ENCODE assay signal across 8 cellular contexts in genomic region chr20:36951977-36952738, GRCh38. TPM values are rescaled to one million over a fixed set of nuclear protein-coding genes. Genes with fewer than 3 reads are reported as not detected.
DNase-seq lines count a peak whose midpoint lies in the region; ATAC-seq and TF ChIP-seq lines count a peak whose summit lies in the region.

No MANE protein-coding gene starts in this region.

- H3K4me3 ChIP-seq in AG09309 (ENCODE audit: control insufficient read depth, low read depth, low read length) (peak overlapping the region; percentile 72), Karpas-422 (ENCODE audit: low read length) (peak overlapping the region; percentile 95), muscle layer of duodenum (ENCODE audit: low read depth in 1 of 2, low read length in 2 of 2) (peak overlapping the region; percentile 78 to 99)

- no peak for ATAC-seq in central memory CD8-positive, alpha-beta T cell (replicated peaks; ENCODE audit: extremely low read depth, poor library complexity, severe bottlenecking)
- no peak for ATAC-seq in GM21526 (IDR thresholded peaks at IDR 0.05; ENCODE audit: low FRiP score, unreplicated experiment)

- TF ChIP-seq CTCF in AG09309 (IDR thresholded peaks at IDR 0.05; ENCODE audit: control insufficient read depth, insufficient read depth, low read depth, low read length, missing control alignments): no peak

- H3K27me3 ChIP-seq in Karpas-422 (ENCODE audit: low read length) (no peaks in the 10 kb centered on the region), muscle layer of duodenum (ENCODE audit: low read depth, low read length) (no peaks in the 10 kb centered on the region)

- DNase-seq in AG09309 (ENCODE audit: low read depth) (no peak), Karpas-422 (no peak), NOMO-1 treated with DMSO at 0.1 percent for 48 hours (lab: John Stamatoyannopoulos, UW; ENCODE audit: unreplicated experiment) (no peak), nucleus accumbens (lab: John Stamatoyannopoulos, UW) (no peak), CD1c-positive myeloid dendritic cell (ENCODE audit: extremely low spot score) (no peak)
- DNase-seq in central memory CD8-positive, alpha-beta T cell (ENCODE audit: low spot score in 2 of 2): no peak

- H3K27ac Mint-ChIP-seq in central memory CD8-positive, alpha-beta T cell (ENCODE audit: low read depth): peak overlapping the region; percentile 99

- H3K9me3 Mint-ChIP-seq in central memory CD8-positive, alpha-beta T cell: no peaks in the 10 kb centered on the region

- H3K4me1 ChIP-seq in Karpas-422 (ENCODE audit: low read length): peaks cover 25% of the 10 kb centered on the region
- peaks cover 9 to 20% of the 10 kb centered on the region in 2 donors for H3K4me1 ChIP-seq in muscle layer of duodenum (ENCODE audit: control insufficient read depth in 1 of 2, insufficient read depth in 2 of 2, low read length in 2 of 2)

- H3K27me3 Mint-ChIP-seq in central memory CD8-positive, alpha-beta T cell: no peaks in the 10 kb centered on the region

- peak overlapping the region; percentile 89 for H3K9ac ChIP-seq in Karpas-422 (ENCODE audit: low read length)

- peak overlapping the region; percentile 86 for H3K4me3 Mint-ChIP-seq in central memory CD8-positive, alpha-beta T cell

- H3K4me1 Mint-ChIP-seq in central memory CD8-positive, alpha-beta T cell: peaks cover 35% of the 10 kb centered on the region

- H3K4me2 ChIP-seq in Karpas-422 (ENCODE audit: low read depth, low read length, poor library complexity, severe bottlenecking): peak overlapping the region; percentile 80

- H2AFZ ChIP-seq in Karpas-422 (ENCODE audit: low read length): peak overlapping the region; percentile 98

- H4K20me1 ChIP-seq in Karpas-422 (ENCODE audit: insufficient read depth, low read depth, low read length): no peaks in the 10 kb centered on the region

- H3K36me3 Mint-ChIP-seq in central memory CD8-positive, alpha-beta T cell (ENCODE audit: insufficient read depth): peaks cover 35% of the 10 kb centered on the region

- H3K27ac ChIP-seq in Karpas-422 (ENCODE audit: low read length) (no peak overlapping the region), muscle layer of duodenum (ENCODE audit: low read length) (peak overlapping the region; percentile 84)

- H3K9me3 ChIP-seq in Karpas-422 (ENCODE audit: low read length) (no peaks in the 10 kb centered on the region), muscle layer of duodenum (ENCODE audit: control insufficient read depth in 1 of 2, low read length in 2 of 2) (no peaks in the 10 kb centered on the region)

- peaks cover 23% of the 10 kb centered on the region for H3K79me2 ChIP-seq in Karpas-422 (ENCODE audit: low read length)

- no peaks in the 10 kb centered on the region for H3K36me3 ChIP-seq in Karpas-422 (ENCODE audit: insufficient read depth, low read length)
- H3K36me3 ChIP-seq in muscle layer of duodenum (ENCODE audit: control insufficient read depth in 1 of 2, insufficient read depth in 2 of 2, low read length in 2 of 2): no peaks in the 10 kb centered on the region

- no peaks in the 10 kb centered on the region for H3K9me2 ChIP-seq in Karpas-422 (replicated peaks; ENCODE audit: insufficient read depth, low read length)

RNA-seq across cellular contexts. Expression of gene SAMHD1, which starts 0.7 kb away (rescaled TPM):
- 26.4 and 28.7 TPM in 2 replicates for total RNA-seq in Karpas-422 (2014; rRNA removed; shearing (Covaris generic); ENCODE audit: low replicate concordance)
